ENCODE assay signal across 8 cellular contexts in genomic region chr6:149938571-149939462, GRCh38. TPM values are rescaled to one million over a fixed set of nuclear protein-coding genes. Genes with fewer than 3 reads are reported as not detected.
DNase-seq lines count a peak whose midpoint lies in the region; ATAC-seq and TF ChIP-seq lines count a peak whose summit lies in the region.

No MANE protein-coding gene starts in this region.

- peak overlapping the region; percentile 80 to 88 (median 81) for H3K4me3 Mint-ChIP-seq in nephron

- H3K9me3 ChIP-seq in A673 (ENCODE audit: low read depth, low read length, poor library complexity, severe bottlenecking): no peaks in the 10 kb centered on the region

- H3K4me3 ChIP-seq in A673 (ENCODE audit: low read depth, low read length, poor library complexity, severe bottlenecking): peak overlapping the region; percentile 42

- H3K36me3 Mint-ChIP-seq in nephron (ENCODE audit: low read depth): no peaks in the 10 kb centered on the region

- BruUV-seq in A673 (replicated peaks; lab: Mats Ljungman, UMichigan): no TSS peak

- H3K4me1 Mint-ChIP-seq in nephron: peaks cover 12% of the 10 kb centered on the region

- H3K27me3 Mint-ChIP-seq in nephron (ENCODE audit: low read depth): peaks cover 100% of the 10 kb centered on the region

- CTCF ChIA-PET in A673 (lab: Charles Lee): no interaction called here

- no peak overlapping the region for H3K27ac ChIP-seq in A673 (ENCODE audit: low read depth, low read length, poor library complexity, severe bottlenecking)

- ATAC-seq in GM18867 (IDR thresholded peaks at IDR 0.05; ENCODE audit: unreplicated experiment) (peak; percentile 87), HG03066 (IDR thresholded peaks at IDR 0.05; ENCODE audit: low read depth, unreplicated experiment) (peak; percentile 80)

- H3K36me3 ChIP-seq in A673 (ENCODE audit: insufficient read depth, low read length, poor library complexity, severe bottlenecking): no peaks in the 10 kb centered on the region

- no peaks in the 10 kb centered on the region for H3K9me3 Mint-ChIP-seq in nephron

- intact Hi-C loops in A673 (cut with micrococcal nuclease; ENCODE audit: unreplicated experiment): loop anchor here (10.0 kb wide), 2 partner anchors 396 to 456 kb away; no protein-coding TSS in a partner anchor

- POLR2A ChIA-PET in A673 (lab: Charles Lee; ENCODE audit: low non-redundant PET): no interaction called here

- peaks cover 23% of the 10 kb centered on the region for H3K27me3 ChIP-seq in A673 (replicated peaks; ENCODE audit: insufficient read depth, low read depth, low read length, poor library complexity)

- no peak for TF ChIP-seq CTCF in A673 (conservative IDR thresholded peaks at IDR 0.05; ENCODE audit: low read depth, low read length)
- no peak for TF ChIP-seq CTCF in nephron (IDR thresholded peaks at IDR 0.05; ENCODE audit: unreplicated experiment in 3 of 3)

- DNase-seq in A673 (ENCODE audit: low spot score) (no peak), T-helper 1 cell (peak; percentile 36 to 72 (median 43)), ecto neural progenitor cell (ENCODE audit: low spot score) (peak; percentile 49), NCI-H2081 (lab: John Stamatoyannopoulos, UW) (no peak), GDM1 (lab: John Stamatoyannopoulos, UW) (no peak)

- H3K27ac Mint-ChIP-seq in nephron: no peak overlapping the region

- no peaks in the 10 kb centered on the region for H3K4me1 ChIP-seq in A673 (ENCODE audit: insufficient read depth, low read length, poor library complexity, severe bottlenecking)

RNA-seq across cellular contexts. Expression of gene ULBP2, which starts 3.0 kb away (rescaled TPM):
- 2.6 and 4.2 TPM in 2 replicates for total RNA-seq in A673 (2021)

RNA-seq across cellular contexts. Expression of gene RAET1G, which starts 15.9 kb away (rescaled TPM):
- total RNA-seq in A673 (2021): 0.45 TPM in 1 of 2 replicates, not detected in the other

RNA-seq across cellular contexts. Expression of gene ULBP1, which starts 24.9 kb away (rescaled TPM):
- 5.2 and 7.0 TPM in 2 replicates for total RNA-seq in A673 (2021)

RNA-seq across cellular contexts. Expression of gene RAET1E, which starts 40.9 kb away (rescaled TPM):
- total RNA-seq in A673 (2021): 0.92 and 3.2 TPM in 2 replicates

Comparison
In these comparisons a context has a peak if more than half of its experiments do, and no peak if none do; other contexts are left out.
1. DNase-seq: peak in T-helper 1 cell (5 of 5) and ecto neural progenitor cell (single experiment); none in A673 (single experiment), NCI-H2081 (0 of 2) and GDM1 (single experiment).